In genomic region chrX:107677501-107677901, GRCh38 we compare ENCODE assay signal across 1 cellular context.
TF ChIP-seq lines count a peak whose summit lies in the region.

No MANE protein-coding gene starts in this region.

TF ChIP-seq in HepG2, 621 proteins besides CTCF, POLR2A, EP300 and RAD21 (continued from another document):
- no peak for TF ChIP-seq ZNF280D (CRISPR knock-in tag; IDR thresholded peaks at IDR 0.05)
- TF ChIP-seq THAP7 (CRISPR knock-in tag; IDR thresholded peaks at IDR 0.05), result no peak
- no peak for TF ChIP-seq POLR2AphosphoS2 (IDR thresholded peaks at IDR 0.05; ENCODE audit: low read depth, low read length)
- TF ChIP-seq RBM39 (IDR thresholded peaks at IDR 0.05; ENCODE audit: low read depth, low read length, poor library complexity, severe bottlenecking), result no peak
- no peak for TF ChIP-seq HOXA3 (CRISPR knock-in tag; IDR thresholded peaks at IDR 0.05)
- TF ChIP-seq CSRNP2 (CRISPR knock-in tag; conservative IDR thresholded peaks at IDR 0.05; ENCODE audit: low read depth), result no peak
- no peak for TF ChIP-seq RBFOX2 (IDR thresholded peaks at IDR 0.05; ENCODE audit: low read depth, low read length)
- no peak for TF ChIP-seq MXD1 (CRISPR knock-in tag; IDR thresholded peaks at IDR 0.05)
- no peak for TF ChIP-seq ZFP82 (CRISPR knock-in tag; IDR thresholded peaks at IDR 0.05; ENCODE audit: borderline replicate concordance)
- TF ChIP-seq ZNF451 (CRISPR knock-in tag; IDR thresholded peaks at IDR 0.05), result no peak
- no peak for TF ChIP-seq KAT8 (CRISPR knock-in tag; IDR thresholded peaks at IDR 0.05)
